In the genomic region with DNA sequence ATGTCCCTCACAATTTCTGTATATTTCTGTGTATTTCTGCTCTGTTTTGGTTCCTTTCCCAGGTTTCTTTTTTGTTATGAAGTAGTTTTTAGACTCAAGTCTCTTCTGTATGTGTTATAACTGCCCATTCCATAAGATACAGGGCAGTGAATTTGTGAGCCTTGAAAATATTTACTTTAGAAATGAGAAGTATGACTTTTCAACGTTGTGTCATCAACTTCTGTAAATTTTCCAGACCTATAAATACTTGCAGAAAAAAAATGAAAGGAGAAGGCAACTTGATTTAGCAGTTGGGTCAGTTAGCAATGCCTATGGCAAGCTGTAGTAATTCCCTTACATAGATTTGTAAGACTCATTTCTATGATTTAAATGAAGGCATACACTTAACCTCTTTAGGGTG, we compare ENCODE assay signal across 17 cellular contexts. TPM values are rescaled to one million over a fixed set of nuclear protein-coding genes. Genes with fewer than 3 reads are reported as not detected.
A peak's percentile ranks its signal among the peaks of the same experiment; 100 is the strongest.
DNase-seq lines count a peak whose midpoint lies in the region; ATAC-seq, FAIRE-seq and TF ChIP-seq lines count a peak whose summit lies in the region.
"Had no signal": no experiment of that assay in that cellular context is flagged by ENCODE, and none has a peak within 500 bp of the region (broad histone marks: within the 10 kb centered on the region; RNA-seq: fewer than 3 reads in every experiment).

No MANE protein-coding gene starts in this region.

- no peak overlapping the region for H2BK120ac ChIP-seq in mesenchymal stem cell (ENCODE audit: low read depth, low read length)

- no peak for FAIRE-seq in GM19239 (lab: Jason Lieb, UNC)
- FAIRE-seq: kidney, TTC549 had no signal

- no peak overlapping the region for H2BK5ac ChIP-seq in mesenchymal stem cell (ENCODE audit: low read depth, low read length, poor library complexity, severe bottlenecking)

- H3K27ac Mint-ChIP-seq in type B pancreatic cell: peak overlapping the region; percentile 12
- no peak overlapping the region for H3K27ac Mint-ChIP-seq in CD4-positive, alpha-beta memory T cell
- H3K27ac Mint-ChIP-seq: memory B cell, nephron had no signal

- WGBS in mesenchymal stem cell: no CpG with 5 or more reads among the region's 1 CpG

- H3K4me2 ChIP-seq in PC-3 (ENCODE audit: low read length) (peak overlapping the region; percentile 56), mesenchymal stem cell (ENCODE audit: low read length, poor library complexity, severe bottlenecking) (no peak overlapping the region)

- no peak overlapping the region for H3K4ac ChIP-seq in mesenchymal stem cell (ENCODE audit: low read depth in 1 of 2, low read length in 2 of 2)

- no TSS peak for BruUV-seq in PC-3 (replicated peaks; lab: Mats Ljungman, UMichigan)

- no peak overlapping the region for H3K4me3 Mint-ChIP-seq in type B pancreatic cell
- H3K4me3 Mint-ChIP-seq in CD4-positive, alpha-beta memory T cell: no peak overlapping the region
- H3K4me3 Mint-ChIP-seq: memory B cell, nephron had no signal

- no peak overlapping the region for H3K23ac ChIP-seq in mesenchymal stem cell (ENCODE audit: low read length in 2 of 2)

- H4K91ac ChIP-seq in mesenchymal stem cell (ENCODE audit: low read length): no peak overlapping the region

- H3K9me2 ChIP-seq in PC-3 (replicated peaks; ENCODE audit: low read length): no peaks in the 10 kb centered on the region

- DNase-seq in PC-3: peak; percentile 67
- DNase-seq in dedifferentiated amniotic fluid mesenchymal stem cell (ENCODE audit: extremely low spot score): peak; percentile 44
- no peak for DNase-seq in mesenchymal stem cell
- DNase-seq in type B pancreatic cell (ENCODE audit: extremely low spot score, unreplicated experiment): no peak
- DNase-seq in GM19239 (ENCODE audit: insufficient read length, low spot score): no peak
- no peak for DNase-seq in CD4-positive, alpha-beta memory T cell
- DNase-seq in ecto neural progenitor cell (ENCODE audit: low spot score): no peak
- DNase-seq: activated CD4-positive, alpha-beta T cell treated with anti-CD3 and anti-CD28 coated beads for 4 hours; activated gamma-delta T cell treated with Interleukin-2 at 50 U/mL for 16 hours; cortex of kidney; kidney; NCI-H1092 treated with DMSO at 0.1 percent for 48 hours; stimulated activated CD4-positive, alpha-beta T cell treated with anti-CD3 and anti-CD28 coated beads, Interleukin-2, amount 100 ng/mL, for 24 hours had no signal

- no peak overlapping the region for H2AK5ac ChIP-seq in mesenchymal stem cell (ENCODE audit: low read length, severe bottlenecking)

- H3K9ac ChIP-seq in PC-3 (ENCODE audit: low read length) (no peak overlapping the region), mesenchymal stem cell (ENCODE audit: low read length) (peak overlapping the region; percentile 25)

- H3K27ac ChIP-seq in PC-3 (ENCODE audit: low read length): peak overlapping the region; percentile 24
- H3K27ac ChIP-seq in mesenchymal stem cell (ENCODE audit: low read length, poor library complexity, severe bottlenecking): no peak overlapping the region
- no peak overlapping the region for H3K27ac ChIP-seq in CD4-positive, alpha-beta memory T cell (ENCODE audit: low read depth, low read length)
- H3K27ac ChIP-seq: HL-60 had no signal

- H2BK15ac ChIP-seq in mesenchymal stem cell (ENCODE audit: low read depth, poor library complexity, severe bottlenecking): no peak overlapping the region

- H4K20me1 ChIP-seq in PC-3 (ENCODE audit: low read length): peaks cover 42% of the 10 kb centered on the region

- CTCF ChIA-PET in PC-3 (lab: Charles Lee): no interaction called here
- CTCF ChIA-PET in CD4-positive, alpha-beta memory T cell (lab: Charles Lee; ENCODE audit: partially characterized antibody): no interaction called here

- H3K27me3 Mint-ChIP-seq in type B pancreatic cell: no peaks in the 10 kb centered on the region
- H3K27me3 Mint-ChIP-seq in CD4-positive, alpha-beta memory T cell: peaks cover 0 to 2% of the 10 kb centered on the region in 2 donors

- H4K8ac ChIP-seq in mesenchymal stem cell (ENCODE audit: low read length): no peak overlapping the region

- POLR2A ChIA-PET in PC-3 (lab: Charles Lee; ENCODE audit: unreplicated experiment): interaction anchor here (0.6 to 1.1 kb wide), 3 partner anchors 15 to 102 kb away, joined by 3 read pairs; no protein-coding TSS in a partner anchor
- POLR2A ChIA-PET in CD4-positive, alpha-beta memory T cell (lab: Charles Lee; ENCODE audit: partially characterized antibody): no interaction called here

- H3K9me3 ChIP-seq in PC-3 (ENCODE audit: low read length): no peaks in the 10 kb centered on the region
- no peaks in the 10 kb centered on the region for H3K9me3 ChIP-seq in mesenchymal stem cell (ENCODE audit: control insufficient read depth, low read length)
- H3K9me3 ChIP-seq in CD4-positive, alpha-beta memory T cell (ENCODE audit: control insufficient read depth in 1 of 2, low read length in 2 of 2): no peaks in the 10 kb centered on the region

- peak; percentile 76 for ATAC-seq in PC-3

- H3K27me3 ChIP-seq in PC-3 (ENCODE audit: low read length) (no peaks in the 10 kb centered on the region), mesenchymal stem cell (ENCODE audit: control insufficient read depth in 1 of 2, insufficient read depth in 1 of 2, low read length in 2 of 2) (no peaks in the 10 kb centered on the region)
- H3K27me3 ChIP-seq in CD4-positive, alpha-beta memory T cell (ENCODE audit: insufficient read depth, low read length): no peaks in the 10 kb centered on the region

- H3K4me1 ChIP-seq in PC-3 (ENCODE audit: insufficient read depth, low read length): peaks cover 54% of the 10 kb centered on the region
- H3K4me1 ChIP-seq in mesenchymal stem cell (ENCODE audit: control insufficient read depth, insufficient read depth, low read depth, low read length): peaks cover 21% of the 10 kb centered on the region
- H3K4me1 ChIP-seq in CD4-positive, alpha-beta memory T cell (ENCODE audit: insufficient read depth, low read length): no peaks in the 10 kb centered on the region

- no peak overlapping the region for H3K18ac ChIP-seq in mesenchymal stem cell (ENCODE audit: low read depth in 1 of 2, low read length in 2 of 2)

- H2AFZ ChIP-seq in PC-3 (ENCODE audit: low read length) (no peak overlapping the region), mesenchymal stem cell (ENCODE audit: low read depth, low read length) (no peak overlapping the region)

- H3K4me1 Mint-ChIP-seq in type B pancreatic cell (ENCODE audit: unreplicated experiment): peaks cover 33% of the 10 kb centered on the region
- H3K4me1 Mint-ChIP-seq in CD4-positive, alpha-beta memory T cell: no peaks in the 10 kb centered on the region
- H3K4me1 Mint-ChIP-seq: memory B cell had no signal

- H2BK12ac ChIP-seq in mesenchymal stem cell (ENCODE audit: low read length in 2 of 2): no peak overlapping the region

- no peak overlapping the region for H3K4me3 ChIP-seq in PC-3 (ENCODE audit: low read length)
- H3K4me3 ChIP-seq in mesenchymal stem cell (ENCODE audit: insufficient read depth in 1 of 2, low read depth in 1 of 2, low read length in 2 of 2): no peak overlapping the region
- no peak overlapping the region for H3K4me3 ChIP-seq in CD4-positive, alpha-beta memory T cell (ENCODE audit: low read length in 2 of 2)

- peaks cover 99% of the 10 kb centered on the region for H3K79me2 ChIP-seq in PC-3 (ENCODE audit: low read length)

- H3K36me3 ChIP-seq in PC-3 (ENCODE audit: low read depth, low read length) (peaks cover 15% of the 10 kb centered on the region), mesenchymal stem cell (ENCODE audit: control insufficient read depth in 1 of 2, insufficient read depth in 2 of 2, low read depth in 1 of 2, low read length in 2 of 2) (peaks cover 5 to 36% of the 10 kb centered on the region in 2 experiments)
- H3K36me3 ChIP-seq in CD4-positive, alpha-beta memory T cell (ENCODE audit: insufficient read depth, low read length): no peaks in the 10 kb centered on the region

- intact Hi-C loops in PC-3 (cut with micrococcal nuclease): loop anchor here (2.0 to 5.0 kb wide), 2 partner anchors 56 to 243 kb away; no protein-coding TSS in a partner anchor
- intact Hi-C loops in CD4-positive, alpha-beta memory T cell (cut with micrococcal nuclease): no loop called here

- H3K9me3 Mint-ChIP-seq in type B pancreatic cell: no peaks in the 10 kb centered on the region
- no peaks in the 10 kb centered on the region for H3K9me3 Mint-ChIP-seq in CD4-positive, alpha-beta memory T cell
- H3K9me3 Mint-ChIP-seq: memory B cell, nephron had no signal

- no peak overlapping the region for H3K14ac ChIP-seq in mesenchymal stem cell (ENCODE audit: low read length in 2 of 2)

- TF ChIP-seq CTCF in PC-3 (conservative IDR thresholded peaks at IDR 0.05; ENCODE audit: low read depth, low read length) (no peak), type B pancreatic cell (conservative IDR thresholded peaks at IDR 0.05) (no peak)

- no peaks in the 10 kb centered on the region for H3F3A ChIP-seq in PC-3 (ENCODE audit: low read length, unreplicated experiment)

- H3K79me1 ChIP-seq in mesenchymal stem cell (replicated peaks; ENCODE audit: low read length, poor library complexity, severe bottlenecking): peaks cover 8% of the 10 kb centered on the region

- H3K36me3 Mint-ChIP-seq in type B pancreatic cell: peaks cover 14% of the 10 kb centered on the region
- H3K36me3 Mint-ChIP-seq in CD4-positive, alpha-beta memory T cell: no peaks in the 10 kb centered on the region
- H3K36me3 Mint-ChIP-seq: memory B cell had no signal

RNA-seq across cellular contexts. Expression of a gene that starts 11.5 kb away (rescaled TPM):
- total RNA-seq in PC-3 (2014; rRNA removed) (50.0 and 64.6 TPM in 2 replicates), type B pancreatic cell (ENCODE audit: low replicate concordance) (44.6 and 56.5 TPM in 2 replicates)
- 15.8 TPM for polyA plus RNA-seq in mesenchymal stem cell (2013, experiment 1 of 2)
- polyA plus RNA-seq in mesenchymal stem cell (2013, experiment 2 of 2): 15.1 TPM
- total RNA-seq in CD4-positive, alpha-beta memory T cell: not detected
- not detected for polyA plus RNA-seq in CD4-positive, alpha-beta memory T cell

Comparison
In these comparisons a context has a peak if more than half of its experiments do, and no peak if none do; other contexts are left out.
1. DNase-seq: peak in PC-3 (single experiment) and dedifferentiated amniotic fluid mesenchymal stem cell (single experiment); none in mesenchymal stem cell (single experiment), type B pancreatic cell (single experiment), GM19239 (single experiment), CD4-positive, alpha-beta memory T cell (0 of 5) and ecto neural progenitor cell (single experiment).
2. RNA of a gene that starts 11.5 kb away (total RNA-seq): 50.0 to 64.6 TPM in PC-3 and 44.6 to 56.5 TPM in type B pancreatic cell; not detected in CD4-positive, alpha-beta memory T cell; every median in the first group is over 10 times any median in the second.